ENCODE assay signal across 21 cellular contexts in the genomic region with DNA sequence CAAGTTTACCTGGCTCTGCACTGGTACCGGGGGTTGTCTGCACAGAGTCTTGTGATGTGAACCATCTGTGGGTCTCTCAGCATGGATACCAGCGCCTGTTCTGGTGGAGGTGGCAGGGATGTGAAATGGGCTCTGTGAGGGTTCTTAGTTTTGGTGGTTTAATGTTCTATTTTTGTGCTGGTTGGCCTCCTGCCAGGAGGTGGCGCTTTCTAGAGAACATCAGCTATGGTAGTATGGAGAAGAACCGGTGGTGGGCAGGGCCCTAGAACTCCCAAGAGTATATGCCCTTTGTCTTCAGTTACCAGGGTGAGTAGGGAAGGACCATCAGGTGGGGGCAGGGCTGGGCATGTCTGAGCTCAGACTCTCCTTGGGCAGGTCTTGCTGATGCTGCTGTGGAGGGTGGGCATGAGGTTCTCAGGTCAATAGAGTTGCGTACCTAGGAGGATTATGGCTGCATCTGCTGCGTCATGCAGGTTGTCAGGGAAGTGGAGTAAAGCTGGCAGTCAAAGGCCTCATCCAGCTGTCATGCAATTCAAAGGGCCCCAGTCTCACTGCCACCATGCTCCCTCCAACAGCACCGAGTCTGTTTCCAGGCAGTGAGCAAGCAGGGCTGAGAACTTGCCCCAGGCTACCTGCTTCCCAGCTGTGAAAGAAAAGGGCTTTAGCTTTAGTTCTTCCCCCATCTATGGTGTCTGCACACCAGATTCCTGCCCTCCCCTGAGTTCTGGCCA.
A peak's percentile ranks its signal among the peaks of the same experiment; 100 is the strongest.
DNase-seq lines count a peak whose midpoint lies in the region; ATAC-seq, FAIRE-seq and TF ChIP-seq lines count a peak whose summit lies in the region.
"Had no signal": no experiment of that assay in that cellular context is flagged by ENCODE, and none has a peak within 500 bp of the region (broad histone marks: within the 10 kb centered on the region; RNA-seq: fewer than 3 reads in every experiment).

No MANE protein-coding gene starts in this region.

- H3K27me3 ChIP-seq in HepG2 (ENCODE audit: control insufficient read depth in 1 of 2, insufficient read depth in 2 of 2, low read length in 2 of 2) (no peaks in the 10 kb centered on the region), right lobe of liver (no peaks in the 10 kb centered on the region), neuronal stem cell (ENCODE audit: control insufficient read depth in 3 of 3, insufficient read depth in 3 of 3, low read depth in 1 of 3, low read length in 3 of 3) (no peaks in the 10 kb centered on the region)
- H3K27me3 ChIP-seq: esophagus squamous epithelium had no signal

- H3K9me3 ChIP-seq in HepG2 (ENCODE audit: low read length) (no peaks in the 10 kb centered on the region), right lobe of liver (no peaks in the 10 kb centered on the region), neuronal stem cell (replicated peaks in 1 of 2; ENCODE audit: control insufficient read depth in 2 of 2, insufficient read depth in 1 of 2, low read depth in 1 of 2, low read length in 2 of 2) (no peaks in the 10 kb centered on the region)
- H3K9me3 ChIP-seq: esophagus squamous epithelium, thoracic aorta had no signal

- no peak overlapping the region for H3K14ac ChIP-seq in neuronal stem cell (ENCODE audit: low read length)

- H4K8ac ChIP-seq in neuronal stem cell (ENCODE audit: low read depth, low read length), result no peak overlapping the region

- DNase-seq in HepG2 (ENCODE audit: low spot score) (no peak), right lobe of liver (no peak), RWPE1 (ENCODE audit: low spot score) (no peak), neuronal stem cell (ENCODE audit: low spot score) (no peak), NCI-H82 treated with DMSO at 0.1 percent for 48 hours (lab: John Stamatoyannopoulos, UW; ENCODE audit: unreplicated experiment) (no peak), foreskin fibroblast (no peak)
- peak; percentile 7 for DNase-seq in Jurkat, Clone E6-1 (ENCODE audit: low read depth, low spot score)
- DNase-seq: dermis blood vessel endothelial cell; esophagus squamous epithelium; glutamatergic neuron; GM23248; IMR-90; naive thymus-derived CD4-positive, alpha-beta T cell; NCI-H226; SHP77; T1000 had no signal

- no peaks in the 10 kb centered on the region for H3K79me1 ChIP-seq in neuronal stem cell (ENCODE audit: low read depth, low read length)

- no peak overlapping the region for H3K4ac ChIP-seq in neuronal stem cell (ENCODE audit: low read length)

- H3K4me3 ChIP-seq in HepG2 (replicated peaks in 1 of 3; ENCODE audit: insufficient read depth in 1 of 3, low read depth in 2 of 3, low read length in 3 of 3) (no peak overlapping the region), right lobe of liver (no peak overlapping the region), neuronal stem cell (ENCODE audit: low read length in 2 of 2) (no peak overlapping the region), foreskin fibroblast (ENCODE audit: low read depth in 1 of 2, low read length in 2 of 2) (no peak overlapping the region)
- no peak overlapping the region for H3K4me3 ChIP-seq in Jurkat, Clone E6-1 (ENCODE audit: low read length)
- H3K4me3 ChIP-seq: esophagus squamous epithelium, GM23248, thoracic aorta had no signal

- H3K36me3 ChIP-seq in HepG2 (replicated peaks in 1 of 2; ENCODE audit: control insufficient read depth in 1 of 2, insufficient read depth in 2 of 2, low read length in 2 of 2), result no peaks in the 10 kb centered on the region
- no peaks in the 10 kb centered on the region for H3K36me3 ChIP-seq in right lobe of liver
- no peaks in the 10 kb centered on the region for H3K36me3 ChIP-seq in neuronal stem cell (replicated peaks in 1 of 2; ENCODE audit: control insufficient read depth in 2 of 2, insufficient read depth in 2 of 2, low read length in 2 of 2)
- H3K36me3 ChIP-seq: esophagus squamous epithelium, thoracic aorta had no signal

- no peak for ATAC-seq in HepG2
- no peak for ATAC-seq in right lobe of liver
- ATAC-seq in GM18502 (IDR thresholded peaks at IDR 0.05; ENCODE audit: poor library complexity, unreplicated experiment), result no peak
- ATAC-seq: activated naive CD4-positive, alpha-beta T cell treated with anti-CD3 and anti-CD28 coated beads, Interleukin-2, amount 50 U/mL, for 72 hours; naive thymus-derived CD4-positive, alpha-beta T cell had no signal

- no peak overlapping the region for H2AK5ac ChIP-seq in neuronal stem cell (ENCODE audit: low read depth, low read length)

- H2BK15ac ChIP-seq in neuronal stem cell (ENCODE audit: low read length), result no peak overlapping the region

- no peak overlapping the region for H2BK5ac ChIP-seq in neuronal stem cell (ENCODE audit: low read length)

- H2AFZ ChIP-seq in HepG2 (ENCODE audit: low read length) (no peak overlapping the region), neuronal stem cell (ENCODE audit: low read length) (peak overlapping the region; percentile 22)
- H2AFZ ChIP-seq: GM23248, parathyroid adenoma had no signal

- no peaks in the 10 kb centered on the region for H3K79me2 ChIP-seq in HepG2 (ENCODE audit: insufficient read depth, low read length)
- H3K79me2 ChIP-seq: parathyroid adenoma had no signal

- FAIRE-seq in HepG2 (lab: Jason Lieb, UNC), result no peak
- FAIRE-seq: G401.6 had no signal

- H3K27ac ChIP-seq in HepG2 (ENCODE audit: extremely low read length, insufficient read depth, low read length) (no peak overlapping the region), right lobe of liver (no peak overlapping the region), RWPE1 (peak overlapping the region; percentile 44), neuronal stem cell (replicated peaks; ENCODE audit: low read length) (no peak overlapping the region)
- H3K27ac ChIP-seq: esophagus squamous epithelium, GM23248, parathyroid adenoma, thoracic aorta had no signal

- 23% methylated on average over 4 of the region's 7 CpGs for WGBS in HepG2 (ENCODE audit: low lambda C conversion rate)
- 73% methylated on average over 5 of the region's 7 CpGs for WGBS in right lobe of liver (ENCODE audit: insufficient coverage, low coverage, low lambda C conversion rate, missing lambda C conversion rate)
- WGBS in neuronal stem cell (ENCODE audit: extremely low coverage in 2 of 2, insufficient read length in 2 of 2, insufficient replicate concordance in 1 of 2), 2 donors, result no CpG with 5 or more reads among the region's 7 CpGs

- no peak overlapping the region for H2BK12ac ChIP-seq in neuronal stem cell (ENCODE audit: low read length)

- in situ Hi-C loops in HepG2 (cut with HindIII; ENCODE audit: extremely low pct_ligation_motif_present, low pct_unique_long_range_greater_than_20kb), result no loop called here

- intact Hi-C loops in HepG2 (cut with micrococcal nuclease; ENCODE audit: unreplicated experiment) (no loop called here), right lobe of liver (cut with DNase I) (no loop called here)

- TF ChIP-seq CTCF in HepG2 (CRISPR knock-in tag; IDR thresholded peaks at IDR 0.05), result no peak
- no peak for TF ChIP-seq CTCF in right lobe of liver (IDR thresholded peaks at IDR 0.05)
- no peak for TF ChIP-seq CTCF in RWPE1 (conservative IDR thresholded peaks at IDR 0.05; ENCODE audit: low read depth)
- TF ChIP-seq CTCF in foreskin fibroblast (IDR thresholded peaks at IDR 0.05; ENCODE audit: low read depth, low read length), result no peak

- no peak for TF ChIP-seq POLR2A in HepG2 (IDR thresholded peaks at IDR 0.05; ENCODE audit: insufficient read depth in 1 of 2, low read depth in 2 of 2, low read length in 2 of 2)
- no peak for TF ChIP-seq POLR2A in right lobe of liver (IDR thresholded peaks at IDR 0.05)

- H2BK120ac ChIP-seq in neuronal stem cell (ENCODE audit: low read depth, low read length), result no peak overlapping the region

- no peak overlapping the region for H4K91ac ChIP-seq in neuronal stem cell (ENCODE audit: low read depth, low read length, poor library complexity)

- no TSS peak for BruUV-seq in HepG2 (replicated peaks; lab: Mats Ljungman, UMichigan)

- CTCF ChIA-PET in HepG2 (lab: Yijun Ruan, JAX; ENCODE audit: low intra/inter-chr PET ratio, low total read pairs), result no interaction called here
- CTCF ChIA-PET in RWPE1 (lab: Yijun Ruan, JAX), result interaction anchor here (0.6 kb wide), 1 partner anchor 140 kb away, joined by 3 read pairs; no protein-coding TSS in a partner anchor

- H4K20me1 ChIP-seq in HepG2 (ENCODE audit: insufficient read depth, low read length), result no peaks in the 10 kb centered on the region

- H3K9ac ChIP-seq in HepG2 (ENCODE audit: insufficient read depth, low read depth, low read length) (no peak overlapping the region), neuronal stem cell (ENCODE audit: low read depth, low read length, poor library complexity) (no peak overlapping the region)
- H3K9ac ChIP-seq: GM23248, parathyroid adenoma had no signal

- TF ChIP-seq EP300 in HepG2 (IDR thresholded peaks at IDR 0.05; ENCODE audit: low read depth in 2 of 2, low read length in 2 of 2), result no peak
- no peak for TF ChIP-seq EP300 in HepG2 (CRISPR knock-in tag; IDR thresholded peaks at IDR 0.05; ENCODE audit: borderline replicate concordance)

- H3K4me2 ChIP-seq in HepG2 (ENCODE audit: low read depth, low read length) (no peak overlapping the region), neuronal stem cell (ENCODE audit: insufficient read depth, low read length, poor library complexity, severe bottlenecking) (no peak overlapping the region)

- no peak overlapping the region for H3K23ac ChIP-seq in neuronal stem cell (ENCODE audit: low read depth, low read length, poor library complexity)

- no peak overlapping the region for H3K18ac ChIP-seq in neuronal stem cell (ENCODE audit: low read length)

- no peak for TF ChIP-seq RAD21 in HepG2 (CRISPR knock-in tag; IDR thresholded peaks at IDR 0.05)

- POLR2A ChIA-PET in HepG2 (lab: Yijun Ruan, JAX) (no interaction called here), RWPE1 (lab: Yijun Ruan, JAX; ENCODE audit: low non-redundant PET) (no interaction called here)

- H3K4me1 ChIP-seq in HepG2 (ENCODE audit: insufficient read depth, low read length) (no peaks in the 10 kb centered on the region), right lobe of liver (no peaks in the 10 kb centered on the region), neuronal stem cell (ENCODE audit: control insufficient read depth in 2 of 2, insufficient read depth in 1 of 2, low read depth in 1 of 2, low read length in 2 of 2) (no peaks in the 10 kb centered on the region)
- H3K4me1 ChIP-seq: esophagus squamous epithelium, parathyroid adenoma had no signal

TF ChIP-seq in HepG2, 621 proteins besides CTCF, POLR2A, EP300 and RAD21 (continues in another document):
- TF ChIP-seq MTF2 (CRISPR knock-in tag; IDR thresholded peaks at IDR 0.05; ENCODE audit: borderline replicate concordance), result no peak
